Comparison of ENCODE assay signal across 8 cellular contexts in genomic region chr17:45315583-45316270, GRCh38. TPM values are rescaled to one million over a fixed set of nuclear protein-coding genes. Genes with fewer than 3 reads are reported as not detected.
A peak's percentile ranks its signal among the peaks of the same experiment; 100 is the strongest.
DNase-seq lines count a peak whose midpoint lies in the region; TF ChIP-seq lines count a peak whose summit lies in the region.

No MANE protein-coding gene starts in this region.

- no peak for TF ChIP-seq CTCF in HEK293 (tag by site-specific recombination; IDR thresholded peaks at IDR 0.05)
- TF ChIP-seq CTCF in foreskin fibroblast (IDR thresholded peaks at IDR 0.05; ENCODE audit: low read depth, low read length) = no peak

- H3K9ac ChIP-seq in skeletal muscle satellite cell (ENCODE audit: low read depth, low read length) = peak overlapping the region; percentile 91

- intact Hi-C loops in head of caudate nucleus (cut with DNase I) = loop anchor here (5.0 kb wide), 2 partner anchors 38 to 153 kb away; partner anchors contain the start of gene HEXIM2

- H3K4me3 ChIP-seq in HEK293 (ENCODE audit: low read depth, low read length) = peak overlapping the region; percentile 72
- peak overlapping the region; percentile 74 to 96 for H3K4me3 ChIP-seq in foreskin fibroblast (ENCODE audit: low read depth in 1 of 2, low read length in 2 of 2)
- H3K4me3 ChIP-seq in skeletal muscle satellite cell (ENCODE audit: low read length) = peak overlapping the region; percentile 87

- no peak for DNase-seq in foreskin fibroblast
- DNase-seq in activated gamma-delta T cell (lab: John Stamatoyannopoulos, UW) = no peak
- no peak for DNase-seq in head of caudate nucleus
- DNase-seq in HuH-7.5 (ENCODE audit: low spot score) = no peak
- no peak for DNase-seq in NCI-H2107 (lab: John Stamatoyannopoulos, UW)

- H3K9me3 ChIP-seq in HEK293 (ENCODE audit: control insufficient read depth, insufficient read depth, low read depth, low read length) (no peaks in the 10 kb centered on the region), skeletal muscle satellite cell (replicated peaks; ENCODE audit: low read length) (no peaks in the 10 kb centered on the region)

- CTCF ChIA-PET in HEK293 (lab: Yijun Ruan, JAX) = interaction anchor here (0.6 to 7.2 kb wide), 13 partner anchors 13 to 181 kb away, joined by 3 to 78 read pairs (median 4); partner anchors contain the start of gene ACBD4

- H3K9me3 Mint-ChIP-seq in T-helper 1 cell treated with Interleukin-12 subunit alpha and Interleukin-12 subunit beta and Interleukin-4 antibody, amounts not matched to agents 30 μg/mL and 1 μg/mL, for 36 hours = no peaks in the 10 kb centered on the region

- peak overlapping the region; percentile 92 for H3K4me3 Mint-ChIP-seq in T-helper 1 cell treated with Interleukin-12 subunit alpha and Interleukin-12 subunit beta and Interleukin-4 antibody, amounts not matched to agents 30 μg/mL and 1 μg/mL, for 36 hours

- no peaks in the 10 kb centered on the region for H3K27me3 ChIP-seq in skeletal muscle satellite cell (ENCODE audit: control insufficient read depth, insufficient read depth, low read length)

- H3K27ac ChIP-seq in HEK293 (ENCODE audit: extremely low read depth, low read depth, low read length) = peak overlapping the region; percentile 75; the same call in 1 of the 2 replicates

- H3K4me2 ChIP-seq in skeletal muscle satellite cell (ENCODE audit: low read length) = peak overlapping the region; percentile 80

- no peaks in the 10 kb centered on the region for H3K36me3 ChIP-seq in HEK293 (ENCODE audit: control insufficient read depth in 2 of 2, insufficient read depth in 1 of 2, low read length in 2 of 2)
- peaks cover 11% of the 10 kb centered on the region for H3K36me3 ChIP-seq in skeletal muscle satellite cell (ENCODE audit: insufficient read depth, low read length)

- H3K27ac Mint-ChIP-seq in T-helper 1 cell treated with Interleukin-12 subunit alpha and Interleukin-12 subunit beta and Interleukin-4 antibody, amounts not matched to agents 30 μg/mL and 1 μg/mL, for 36 hours = peak overlapping the region; percentile 94

- peaks cover 66% of the 10 kb centered on the region for H3K4me1 Mint-ChIP-seq in T-helper 1 cell treated with Interleukin-12 subunit alpha and Interleukin-12 subunit beta and Interleukin-4 antibody, amounts not matched to agents 30 μg/mL and 1 μg/mL, for 36 hours (ENCODE audit: low read depth)

- H3K4me1 ChIP-seq in HEK293 (ENCODE audit: control insufficient read depth, insufficient read depth, low read length) (peaks cover 54% of the 10 kb centered on the region), skeletal muscle satellite cell (ENCODE audit: control insufficient read depth, insufficient read depth, low read length) (peaks cover 74% of the 10 kb centered on the region)

- H3K27me3 Mint-ChIP-seq in T-helper 1 cell treated with Interleukin-12 subunit alpha and Interleukin-12 subunit beta and Interleukin-4 antibody, amounts not matched to agents 30 μg/mL and 1 μg/mL, for 36 hours (ENCODE audit: low read depth) = no peaks in the 10 kb centered on the region

- POLR2A ChIA-PET in HEK293 (lab: Yijun Ruan, JAX) = interaction anchor here (1.6 to 2.5 kb wide), 10 partner anchors 8 to 161 kb away, joined by 3 to 32 read pairs (median 12); no protein-coding TSS in a partner anchor

- H3K36me3 Mint-ChIP-seq in T-helper 1 cell treated with Interleukin-12 subunit alpha and Interleukin-12 subunit beta and Interleukin-4 antibody, amounts not matched to agents 30 μg/mL and 1 μg/mL, for 36 hours (ENCODE audit: low read depth) = peaks cover 39% of the 10 kb centered on the region

TF ChIP-seq in HEK293, 187 proteins besides CTCF, POLR2A, EP300 and RAD21:
- TF ChIP-seq, protein P1, sequence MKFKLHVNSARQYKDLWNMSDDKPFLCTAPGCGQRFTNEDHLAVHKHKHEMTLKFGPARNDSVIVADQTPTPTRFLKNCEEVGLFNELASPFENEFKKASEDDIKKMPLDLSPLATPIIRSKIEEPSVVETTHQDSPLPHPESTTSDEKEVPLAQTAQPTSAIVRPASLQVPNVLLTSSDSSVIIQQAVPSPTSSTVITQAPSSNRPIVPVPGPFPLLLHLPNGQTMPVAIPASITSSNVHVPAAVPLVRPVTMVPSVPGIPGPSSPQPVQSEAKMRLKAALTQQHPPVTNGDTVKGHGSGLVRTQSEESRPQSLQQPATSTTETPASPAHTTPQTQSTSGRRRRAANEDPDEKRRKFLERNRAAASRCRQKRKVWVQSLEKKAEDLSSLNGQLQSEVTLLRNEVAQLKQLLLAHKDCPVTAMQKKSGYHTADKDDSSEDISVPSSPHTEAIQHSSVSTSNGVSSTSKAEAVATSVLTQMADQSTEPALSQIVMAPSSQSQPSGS (tag by site-specific recombination; IDR thresholded peaks at IDR 0.05; ENCODE audit: low read depth) = peak; percentile 69
- TF ChIP-seq ZNF335 (tag by site-specific recombination; conservative IDR thresholded peaks at IDR 0.05) (peak; percentile 23; the same call in 1 of the 2 replicates), ZNF133 (tag by site-specific recombination; IDR thresholded peaks at IDR 0.05) (peak; percentile 99), HOXA7 (CRISPR knock-in tag; IDR thresholded peaks at IDR 0.05; ENCODE audit: borderline replicate concordance) (no peak)
- TF ChIP-seq, protein P2, sequence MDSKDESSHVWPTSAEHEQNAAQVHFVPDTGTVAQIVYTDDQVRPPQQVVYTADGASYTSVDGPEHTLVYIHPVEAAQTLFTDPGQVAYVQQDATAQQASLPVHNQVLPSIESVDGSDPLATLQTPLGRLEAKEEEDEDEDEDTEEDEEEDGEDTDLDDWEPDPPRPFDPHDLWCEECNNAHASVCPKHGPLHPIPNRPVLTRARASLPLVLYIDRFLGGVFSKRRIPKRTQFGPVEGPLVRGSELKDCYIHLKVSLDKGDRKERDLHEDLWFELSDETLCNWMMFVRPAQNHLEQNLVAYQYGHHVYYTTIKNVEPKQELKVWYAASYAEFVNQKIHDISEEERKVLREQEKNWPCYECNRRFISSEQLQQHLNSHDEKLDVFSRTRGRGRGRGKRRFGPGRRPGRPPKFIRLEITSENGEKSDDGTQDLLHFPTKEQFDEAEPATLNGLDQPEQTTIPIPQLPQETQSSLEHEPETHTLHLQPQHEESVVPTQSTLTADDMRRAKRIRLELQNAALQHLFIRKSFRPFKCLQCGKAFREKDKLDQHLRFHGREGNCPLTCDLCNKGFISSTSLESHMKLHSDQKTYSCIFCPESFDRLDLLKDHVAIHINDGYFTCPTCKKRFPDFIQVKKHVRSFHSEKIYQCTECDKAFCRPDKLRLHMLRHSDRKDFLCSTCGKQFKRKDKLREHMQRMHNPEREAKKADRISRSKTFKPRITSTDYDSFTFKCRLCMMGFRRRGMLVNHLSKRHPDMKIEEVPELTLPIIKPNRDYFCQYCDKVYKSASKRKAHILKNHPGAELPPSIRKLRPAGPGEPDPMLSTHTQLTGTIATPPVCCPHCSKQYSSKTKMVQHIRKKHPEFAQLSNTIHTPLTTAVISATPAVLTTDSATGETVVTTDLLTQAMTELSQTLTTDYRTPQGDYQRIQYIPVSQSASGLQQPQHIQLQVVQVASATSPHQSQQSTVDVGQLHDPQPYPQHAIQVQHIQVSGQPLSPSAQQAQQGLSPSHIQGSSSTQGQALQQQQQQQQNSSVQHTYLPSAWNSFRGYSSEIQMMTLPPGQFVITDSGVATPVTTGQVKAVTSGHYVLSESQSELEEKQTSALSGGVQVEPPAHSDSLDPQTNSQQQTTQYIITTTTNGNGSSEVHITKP (tag by site-specific recombination; IDR thresholded peaks at IDR 0.05) = peak; percentile 70

RNA-seq across cellular contexts. Expression of gene MAP3K14, which starts 1.1 kb away (rescaled TPM):
- 4.3 and 4.6 TPM in 2 replicates for total RNA-seq in skeletal muscle satellite cell (2012; rRNA removed)

RNA-seq across cellular contexts. Expression of gene SPATA32, which starts 53.8 kb away (rescaled TPM):
- total RNA-seq in skeletal muscle satellite cell (2012; rRNA removed) = not detected in 2 replicates
